16 cellular contexts compared by ENCODE assay signal in the genomic region with DNA sequence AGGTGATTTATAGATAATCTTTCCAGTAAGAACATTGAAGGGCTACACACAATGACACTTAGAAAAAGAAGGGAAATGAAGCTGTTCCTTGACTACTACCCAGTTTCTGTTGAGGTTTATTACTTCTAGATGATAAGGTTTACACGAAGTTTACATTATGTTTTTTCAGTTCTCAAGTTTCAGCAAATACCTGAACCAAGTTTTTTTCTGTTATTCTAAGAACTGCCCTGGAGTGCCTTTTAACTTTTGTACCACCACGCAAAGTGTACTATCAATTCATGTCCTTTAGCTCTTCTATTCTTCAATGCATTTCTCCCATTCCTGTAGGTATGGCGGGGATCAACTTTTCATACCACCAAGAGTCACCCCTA. TPM values are rescaled to one million over a fixed set of nuclear protein-coding genes. Genes with fewer than 3 reads are reported as not detected.
A peak's percentile ranks its signal among the peaks of the same experiment; 100 is the strongest.
DNase-seq lines count a peak whose midpoint lies in the region; ATAC-seq and TF ChIP-seq lines count a peak whose summit lies in the region.
"Had no signal": no experiment of that assay in that cellular context is flagged by ENCODE, and none has a peak within 500 bp of the region (broad histone marks: within the 10 kb centered on the region; RNA-seq: fewer than 3 reads in every experiment).

No MANE protein-coding gene starts in this region.

- no peak for TF ChIP-seq EP300 in sigmoid colon (IDR thresholded peaks at IDR 0.05)

- no peaks in the 10 kb centered on the region for H3K9me3 ChIP-seq in Loucy (ENCODE audit: insufficient read depth, low read depth, low read length)
- H3K9me3 ChIP-seq in sigmoid colon = no peaks in the 10 kb centered on the region
- no peaks in the 10 kb centered on the region for H3K9me3 ChIP-seq in SJCRH30 (replicated peaks)
- H3K9me3 ChIP-seq: A549, SJSA1 had no signal

- no peak overlapping the region for H3K9ac ChIP-seq in Loucy (ENCODE audit: low read depth, low read length, poor library complexity, severe bottlenecking)

- CTCF ChIA-PET in activated CD4-positive, alpha-beta T cell treated with anti-CD3 and anti-CD28 coated beads for 36 hours (lab: Charles Lee) = interaction anchor here (0.7 to 7.6 kb wide), 8 partner anchors 9 to 471 kb away, joined by 3 to 58 read pairs (median 4); no protein-coding TSS in a partner anchor

- H3K36me3 ChIP-seq in Loucy (ENCODE audit: insufficient read depth, low read length) = peaks cover 5% of the 10 kb centered on the region; the same call in 1 of the 2 replicates
- H3K36me3 ChIP-seq in sigmoid colon = no peaks in the 10 kb centered on the region
- H3K36me3 ChIP-seq in SJCRH30 = no peaks in the 10 kb centered on the region

- TF ChIP-seq CTCF in Loucy (conservative IDR thresholded peaks at IDR 0.05; ENCODE audit: low read length) (no peak), endothelial cell (IDR thresholded peaks at IDR 0.05; ENCODE audit: unreplicated experiment) (no peak), sigmoid colon (IDR thresholded peaks at IDR 0.05) (no peak)

- H3K27ac ChIP-seq in sigmoid colon (peak overlapping the region; percentile 55 to 64 (median 61)), SJCRH30 (no peak overlapping the region)
- H3K27ac ChIP-seq: A549, SJSA1 had no signal

- TF ChIP-seq POLR2A in sigmoid colon (IDR thresholded peaks at IDR 0.05) = no peak

- H3K4me1 Mint-ChIP-seq in activated CD4-positive, alpha-beta T cell treated with anti-CD3 and anti-CD28 coated beads for 36 hours = peaks cover 46% of the 10 kb centered on the region
- H3K4me1 Mint-ChIP-seq in endothelial cell (ENCODE audit: unreplicated experiment) = peaks cover 50% of the 10 kb centered on the region

- H3K36me3 Mint-ChIP-seq in activated CD4-positive, alpha-beta T cell treated with anti-CD3 and anti-CD28 coated beads for 36 hours (ENCODE audit: low read depth) = peaks cover 25% of the 10 kb centered on the region
- peaks cover 5% of the 10 kb centered on the region for H3K36me3 Mint-ChIP-seq in endothelial cell (ENCODE audit: low read depth, unreplicated experiment)

- no peak for ATAC-seq in activated CD4-positive, alpha-beta T cell treated with anti-CD3 and anti-CD28 coated beads for 36 hours
- no peak for ATAC-seq in GM18511 (IDR thresholded peaks at IDR 0.05; ENCODE audit: unreplicated experiment)
- ATAC-seq: A549, HCT116 had no signal

- H3K4me3 ChIP-seq in Loucy (ENCODE audit: low read length, poor library complexity, severe bottlenecking) = peak overlapping the region; percentile 37
- H3K4me3 ChIP-seq in sigmoid colon = no peak overlapping the region
- H3K4me3 ChIP-seq in SJCRH30 = no peak overlapping the region
- H3K4me3 ChIP-seq: A549, SJSA1 had no signal

- no peak overlapping the region for H2AFZ ChIP-seq in Loucy (ENCODE audit: low read length)

- no peaks in the 10 kb centered on the region for H3F3A ChIP-seq in Loucy (ENCODE audit: low read depth)

- DNase-seq in activated CD4-positive, alpha-beta T cell treated with anti-CD3 and anti-CD28 coated beads for 36 hours = no peak
- DNase-seq in activated CD4-positive, alpha-beta T cell treated with anti-CD3 and anti-CD28 coated beads for 48 hours = no peak
- DNase-seq in endothelial cell (ENCODE audit: low spot score) (no peak), sigmoid colon (no peak), SJCRH30 (no peak), hepatic stellate cell (ENCODE audit: low spot score) (no peak)
- DNase-seq: activated CD4-positive, CD25-positive, alpha-beta regulatory T cell; activated gamma-delta T cell; DND-41; Karpas-422; NCI-H1930 had no signal

- H3K9me2 ChIP-seq in Loucy (replicated peaks; ENCODE audit: low read depth, low read length) = no peaks in the 10 kb centered on the region

- POLR2A ChIA-PET in activated CD4-positive, alpha-beta T cell treated with anti-CD3 and anti-CD28 coated beads for 36 hours (lab: Charles Lee) = no interaction called here

- no peak overlapping the region for H3K4me3 Mint-ChIP-seq in activated CD4-positive, alpha-beta T cell treated with anti-CD3 and anti-CD28 coated beads for 36 hours
- H3K4me3 Mint-ChIP-seq in endothelial cell (ENCODE audit: unreplicated experiment) = no peak overlapping the region

- H3K27ac Mint-ChIP-seq in activated CD4-positive, alpha-beta T cell treated with anti-CD3 and anti-CD28 coated beads for 36 hours = peak overlapping the region; percentile 16
- H3K27ac Mint-ChIP-seq in endothelial cell (ENCODE audit: unreplicated experiment) = peak overlapping the region; percentile 25

- H3K79me2 ChIP-seq in Loucy (ENCODE audit: insufficient read depth, low read length) = peaks cover 56% of the 10 kb centered on the region

- intact Hi-C loops in activated CD4-positive, alpha-beta T cell treated with anti-CD3 and anti-CD28 coated beads for 36 hours (cut with DNase I, micrococcal nuclease) = loop anchor here in 1 of 2 experiments (10.0 kb wide), 1 partner anchor 1024 kb away; no protein-coding TSS in a partner anchor
- intact Hi-C loops in sigmoid colon (cut with DNase I) = loop anchor here (10.0 kb wide), 1 partner anchor 644 kb away; a partner anchor contains a TSS

- H3K9me3 Mint-ChIP-seq in activated CD4-positive, alpha-beta T cell treated with anti-CD3 and anti-CD28 coated beads for 36 hours (ENCODE audit: low read depth) = no peaks in the 10 kb centered on the region
- no peaks in the 10 kb centered on the region for H3K9me3 Mint-ChIP-seq in endothelial cell (ENCODE audit: unreplicated experiment)

- H3K27me3 ChIP-seq in Loucy (ENCODE audit: insufficient read depth, low read length, poor library complexity, severe bottlenecking) (no peaks in the 10 kb centered on the region), sigmoid colon (no peaks in the 10 kb centered on the region), SJCRH30 (no peaks in the 10 kb centered on the region)
- H3K27me3 ChIP-seq: SJSA1 had no signal

- peak overlapping the region; percentile 72 for H3K4me2 ChIP-seq in Loucy (ENCODE audit: low read depth, low read length, poor library complexity, severe bottlenecking)
- H3K4me2 ChIP-seq: A549 had no signal

- WGBS in sigmoid colon, 2 donors = 24 to 58% methylated on average over 3 of the region's 3 CpGs

- H3K4me1 ChIP-seq in Loucy (ENCODE audit: insufficient read depth, low read length, poor library complexity, severe bottlenecking) (peaks cover 53% of the 10 kb centered on the region), sigmoid colon (peaks cover 0 to 73% (median 60%) of the 10 kb centered on the region in 4 donors), SJCRH30 (peaks cover 34% of the 10 kb centered on the region)

- peaks cover 63% of the 10 kb centered on the region for H4K20me1 ChIP-seq in Loucy (ENCODE audit: insufficient read depth, low read length, poor library complexity, severe bottlenecking)

- H3K27me3 Mint-ChIP-seq in activated CD4-positive, alpha-beta T cell treated with anti-CD3 and anti-CD28 coated beads for 36 hours = no peaks in the 10 kb centered on the region
- H3K27me3 Mint-ChIP-seq in endothelial cell (ENCODE audit: unreplicated experiment) = peaks cover 12% of the 10 kb centered on the region

RNA-seq across cellular contexts. Expression of a gene that starts 5.8 kb away (rescaled TPM):
- 10 to 100 TPM; 17.0 to 17.8 TPM for total RNA-seq in activated CD4-positive, alpha-beta T cell treated with anti-CD3 and anti-CD28 coated beads for 36 hours
- 14.7 TPM for total RNA-seq in endothelial cell (ENCODE audit: unreplicated experiment)
- total RNA-seq in sigmoid colon = 10 to 100 TPM in 2 of 4 donors, 1 to 10 TPM in 2; 7.5 to 12.2 (median 10.0) TPM
- 10 to 100 TPM; 13.2 to 26.4 (median 20.8) TPM for polyA plus RNA-seq in sigmoid colon
- total RNA-seq in SJCRH30 (2014; rRNA removed; shearing (Covaris generic)) = 15.0 and 16.3 TPM in 2 replicates

RNA-seq across cellular contexts. Expression of a gene that starts 40.5 kb away (rescaled TPM):
- not detected for total RNA-seq in activated CD4-positive, alpha-beta T cell treated with anti-CD3 and anti-CD28 coated beads for 36 hours
- total RNA-seq in endothelial cell (ENCODE audit: unreplicated experiment) = 7.5 TPM
- total RNA-seq in sigmoid colon = 10 to 100 TPM in 3 of 4 donors, 1 to 10 TPM in 1; 8.4 to 72.3 (median 22.1) TPM
- polyA plus RNA-seq in sigmoid colon = 1 to 10 TPM in 2 of 3 donors, under 1 TPM in 1; 0.69 to 3.5 (median 1.8) TPM
- total RNA-seq in SJCRH30 (2014; rRNA removed; shearing (Covaris generic)) = 50.2 and 51.8 TPM in 2 replicates
